Comparison of ENCODE assay signal across 26 cellular contexts in the genomic region with DNA sequence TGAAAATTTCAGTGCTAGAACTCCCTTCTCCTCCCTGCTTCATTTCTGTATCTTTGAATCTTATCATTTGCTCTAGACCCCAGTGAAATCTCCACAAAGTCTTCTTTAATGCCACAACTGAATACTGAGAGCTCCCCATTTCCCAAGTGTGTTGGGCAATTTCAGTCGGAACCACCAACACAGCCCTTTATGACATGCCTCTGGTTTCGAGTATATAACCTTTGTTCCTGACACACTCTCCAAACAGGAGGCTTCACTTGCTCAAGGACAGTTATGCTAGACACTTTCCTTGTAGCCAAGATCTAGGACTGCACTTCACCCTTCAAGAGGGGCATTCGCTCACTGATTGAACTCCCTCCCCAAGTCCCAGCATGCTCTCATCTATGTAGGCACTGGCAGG. TPM values are rescaled to one million over a fixed set of nuclear protein-coding genes. Genes with fewer than 3 reads are reported as not detected.
"Had no signal": no experiment of that assay in that cellular context is flagged by ENCODE, and none has a peak within 500 bp of the region (broad histone marks: within the 10 kb centered on the region; RNA-seq: fewer than 3 reads in every experiment).

No MANE protein-coding gene starts in this region.

- ATAC-seq: activated naive CD4-positive, alpha-beta T cell treated with anti-CD3 and anti-CD28 coated beads, Interleukin-2, amount 50 U/mL, for 72 hours; activated T-cell treated with anti-CD3 and anti-CD28 coated beads, Interleukin-2, amount 50 U/mL, for 72 hours; heart right ventricle; natural killer cell; stimulated activated memory B cell treated with anti-CD40 and anti-IgM and Interleukin-4, amounts not matched to agents 10 μg/mL and 1 μg/mL and 100 μg/mL, for 72 hours; stimulated activated naive CD8-positive, alpha-beta T cell treated with anti-CD3 and anti-CD28 coated beads, Interleukin-15, amount 100 ng/mL, for 72 hours had no signal

- H3K4me1 ChIP-seq: esophagus squamous epithelium, heart right ventricle, vagina had no signal

- H3K4me3 ChIP-seq: esophagus squamous epithelium, heart right ventricle, skin epidermis, vagina had no signal

- DNase-seq: activated CD4-positive, alpha-beta T cell treated with anti-CD3 and anti-CD28 coated beads for 4 hours; activated CD4-positive, alpha-beta T cell treated with anti-CD3 and anti-CD28 coated beads, Interleukin-2, amount 50 U/mL, for 4 hours; activated naive CD4-positive, alpha-beta T cell; activated T-cell treated with anti-CD3 and anti-CD28 coated beads for 4 hours; activated T-cell treated with anti-CD3 and anti-CD28 coated beads, Interleukin-2, amount 50 U/mL, for 72 hours; effector CD8-positive, alpha-beta T cell; esophagus squamous epithelium; foreskin melanocyte; heart right ventricle; natural killer cell; stimulated activated CD4-positive, alpha-beta T cell treated with anti-CD3 and anti-CD28 coated beads, Interleukin-1b, Interleukin-23, amount 100 ng/mL, for 48 hours; stimulated activated CD4-positive, alpha-beta T cell treated with anti-CD3 and anti-CD28 coated beads, Interleukin-4, amount 100 ng/mL, for 4 hours; stimulated activated CD8-positive, alpha-beta memory T cell treated with anti-CD3 and anti-CD28 coated beads, Interleukin-4, amount 100 ng/mL, for 48 hours; stimulated activated naive CD8-positive, alpha-beta T cell treated with anti-CD3 and anti-CD28 coated beads, Interleukin-15, amount 100 ng/mL, for 72 hours; substantia nigra had no signal

- H3K9me3 ChIP-seq: esophagus squamous epithelium, heart right ventricle, vagina had no signal

- H3K36me3 ChIP-seq: esophagus squamous epithelium, heart right ventricle, vagina had no signal

RNA-seq across cellular contexts. Expression of gene TTR, which starts 18.6 kb away (rescaled TPM):
- total RNA-seq: activated naive CD4-positive, alpha-beta T cell treated with anti-CD3 and anti-CD28 coated beads, Interleukin-2, amount 50 U/mL, for 72 hours; activated T-cell treated with anti-CD3 and anti-CD28 coated beads, Interleukin-2, amount 50 U/mL, for 72 hours; dermis microvascular lymphatic vessel endothelial cell; esophagus squamous epithelium; glomerular endothelial cell; lower leg skin; natural killer cell; osteoblast; posterior vena cava; sciatic nerve; T-helper 1 cell treated with Interleukin-12 subunit alpha and Interleukin-12 subunit beta and Interleukin-4 antibody, amounts not matched to agents 30 ng/mL and 1 ng/mL, for 36 hours; vagina had no signal
